Comparison of ENCODE assay signal across 16 cellular contexts in genomic region chr9:72800326-72800994, GRCh38.
DNase-seq lines count a peak whose midpoint lies in the region; ATAC-seq, FAIRE-seq and TF ChIP-seq lines count a peak whose summit lies in the region.
"Had no signal": no experiment of that assay in that cellular context is flagged by ENCODE, and none has a peak within 500 bp of the region (broad histone marks: within the 10 kb centered on the region; RNA-seq: fewer than 3 reads in every experiment).

No MANE protein-coding gene starts in this region.

- no peak overlapping the region for H2AFZ ChIP-seq in astrocyte (ENCODE audit: low read depth, low read length)

- H3K27me3 Mint-ChIP-seq in astrocyte (ENCODE audit: low read depth, unreplicated experiment), result no peaks in the 10 kb centered on the region

- peaks cover 10% of the 10 kb centered on the region for H3K4me1 Mint-ChIP-seq in astrocyte (ENCODE audit: low read depth, unreplicated experiment)
- H3K4me1 Mint-ChIP-seq: CD14-positive monocyte; CD4-positive, alpha-beta memory T cell had no signal

- H3K4me3 ChIP-seq in astrocyte (ENCODE audit: insufficient read depth, low read depth, low read length) (no peak overlapping the region), mesendoderm (ENCODE audit: low read length) (no peak overlapping the region), retinal pigment epithelial cell (ENCODE audit: low read length) (no peak overlapping the region), upper lobe of left lung (no peak overlapping the region)
- H3K4me3 ChIP-seq: BLaER1, GM12878 had no signal

- no peaks in the 10 kb centered on the region for H4K20me1 ChIP-seq in astrocyte (ENCODE audit: insufficient read depth, low read length)
- H4K20me1 ChIP-seq: BLaER1 had no signal

- H2BK120ac ChIP-seq in mesendoderm (ENCODE audit: low read depth, low read length), result no peak overlapping the region

- no peak overlapping the region for H3K4ac ChIP-seq in mesendoderm (ENCODE audit: low read depth, low read length)

- H4K8ac ChIP-seq in mesendoderm (ENCODE audit: low read depth, low read length), result no peak overlapping the region

- H3K4me1 ChIP-seq in astrocyte (ENCODE audit: insufficient read depth, low read length), result no peaks in the 10 kb centered on the region
- no peaks in the 10 kb centered on the region for H3K4me1 ChIP-seq in mesendoderm (ENCODE audit: control insufficient read depth, low read depth, low read length)
- H3K4me1 ChIP-seq in upper lobe of left lung, result no peaks in the 10 kb centered on the region
- H3K4me1 ChIP-seq: BLaER1 had no signal

- TF ChIP-seq EP300 in upper lobe of left lung (IDR thresholded peaks at IDR 0.05), result no peak

- no peak overlapping the region for H3K4me3 Mint-ChIP-seq in astrocyte (ENCODE audit: unreplicated experiment)
- H3K4me3 Mint-ChIP-seq: CD14-positive monocyte; CD4-positive, alpha-beta memory T cell had no signal

- H2BK5ac ChIP-seq in mesendoderm (ENCODE audit: low read length), result no peak overlapping the region

- H3K27ac Mint-ChIP-seq in astrocyte (ENCODE audit: unreplicated experiment), result no peak overlapping the region
- H3K27ac Mint-ChIP-seq: CD14-positive monocyte; CD4-positive, alpha-beta memory T cell had no signal

- no peak overlapping the region for H3K9ac ChIP-seq in astrocyte (ENCODE audit: low read length)
- no peak overlapping the region for H3K9ac ChIP-seq in mesendoderm (ENCODE audit: low read length)
- H3K9ac ChIP-seq: BLaER1 had no signal

- DNase-seq in ELF-1 (ENCODE audit: low read depth, low spot score) (peak; percentile 6), astrocyte (ENCODE audit: low read depth) (peak; percentile 30), mesendoderm (peak; percentile 20), retinal pigment epithelial cell (ENCODE audit: low read depth) (peak; percentile 62), RKO (ENCODE audit: low spot score) (no peak), D721Med (ENCODE audit: insufficient read length, low spot score) (no peak), upper lobe of left lung (no peak)
- DNase-seq: 8988T; CD4-positive, alpha-beta memory T cell; DMS79 treated with DMSO at 0.1 percent for 48 hours; HCEC 1CT had no signal

- no peak overlapping the region for H3K23ac ChIP-seq in mesendoderm (ENCODE audit: low read length)

- H3K36me3 ChIP-seq in astrocyte (ENCODE audit: insufficient read depth, low read length) (no peaks in the 10 kb centered on the region), mesendoderm (ENCODE audit: control insufficient read depth, insufficient read depth, low read length) (no peaks in the 10 kb centered on the region), upper lobe of left lung (no peaks in the 10 kb centered on the region)
- H3K36me3 ChIP-seq: BLaER1 had no signal

- H3K27ac ChIP-seq in astrocyte (ENCODE audit: low read depth, low read length) (no peak overlapping the region), mesendoderm (ENCODE audit: low read depth, low read length) (no peak overlapping the region), upper lobe of left lung (no peak overlapping the region)
- H3K27ac ChIP-seq: BLaER1, HL-60 had no signal

- H3K79me1 ChIP-seq in mesendoderm (ENCODE audit: low read length), result no peaks in the 10 kb centered on the region

- H2AK5ac ChIP-seq in mesendoderm (ENCODE audit: low read length), result no peak overlapping the region

- no peak overlapping the region for H3K4me2 ChIP-seq in astrocyte (ENCODE audit: low read length)
- H3K4me2 ChIP-seq in mesendoderm (ENCODE audit: low read length), result no peak overlapping the region
- H3K4me2 ChIP-seq: BLaER1 had no signal

- H3K79me2 ChIP-seq in astrocyte (ENCODE audit: insufficient read depth, low read length) (no peaks in the 10 kb centered on the region), mesendoderm (ENCODE audit: control insufficient read depth, insufficient read depth, low read length) (no peaks in the 10 kb centered on the region)

- H3K27me3 ChIP-seq in astrocyte (ENCODE audit: insufficient read depth, low read length) (no peaks in the 10 kb centered on the region), mesendoderm (ENCODE audit: insufficient read depth, low read length, poor library complexity) (no peaks in the 10 kb centered on the region), upper lobe of left lung (no peaks in the 10 kb centered on the region)
- H3K27me3 ChIP-seq: BLaER1 had no signal

- FAIRE-seq in astrocyte (lab: Jason Lieb, UNC), result no peak
- no peak for FAIRE-seq in D721Med (lab: Jason Lieb, UNC)
- FAIRE-seq: GM12878, H1 had no signal

- peaks cover 8% of the 10 kb centered on the region for H3K9me3 Mint-ChIP-seq in astrocyte (ENCODE audit: unreplicated experiment)

- ATAC-seq in upper lobe of left lung (ENCODE audit: low FRiP score in 2 of 2), result no peak
- ATAC-seq: GM12878 had no signal

- H3K9me3 ChIP-seq in astrocyte (ENCODE audit: insufficient read depth, low read depth, low read length) (no peaks in the 10 kb centered on the region), upper lobe of left lung (peaks cover 0 to 5% (median 2%) of the 10 kb centered on the region in 4 donors)

- H4K5ac ChIP-seq in mesendoderm (ENCODE audit: low read length), result no peak overlapping the region

- no peak for TF ChIP-seq CTCF in astrocyte (IDR thresholded peaks at IDR 0.05; ENCODE audit: insufficient read depth, low read depth, low read length)
- TF ChIP-seq CTCF in retinal pigment epithelial cell (conservative IDR thresholded peaks at IDR 0.05; ENCODE audit: low read depth, low read length), result no peak
- no peak for TF ChIP-seq CTCF in D721Med (IDR thresholded peaks at IDR 0.05; ENCODE audit: insufficient read depth, missing control alignments)
- TF ChIP-seq CTCF in upper lobe of left lung (IDR thresholded peaks at IDR 0.05), result no peak

- H2BK15ac ChIP-seq in mesendoderm (replicated peaks; ENCODE audit: low read depth), result no peak overlapping the region

- TF ChIP-seq POLR2A in upper lobe of left lung (IDR thresholded peaks at IDR 0.05), result no peak

- no CpG with 5 or more reads among the region's 5 CpGs for WGBS in mesendoderm (ENCODE audit: extremely low coverage, insufficient coverage, low lambda C conversion rate)
- 73 to 83% methylated on average over 5 of the region's 5 CpGs for WGBS in upper lobe of left lung, 2 donors

- H3K18ac ChIP-seq in mesendoderm (ENCODE audit: low read length), result no peak overlapping the region

- H3K56ac ChIP-seq in mesendoderm (ENCODE audit: low read length), result no peak overlapping the region

- H3K36me3 Mint-ChIP-seq in astrocyte (ENCODE audit: low read depth, unreplicated experiment), result no peaks in the 10 kb centered on the region
- H3K36me3 Mint-ChIP-seq: CD14-positive monocyte; CD4-positive, alpha-beta memory T cell had no signal

Comparison
In these comparisons a context has a peak if more than half of its experiments do, and no peak if none do; other contexts are left out.
1. DNase-seq: peak in ELF-1 (single experiment), astrocyte (single experiment), mesendoderm (single experiment) and retinal pigment epithelial cell (single experiment); none in RKO (single experiment), D721Med (single experiment) and upper lobe of left lung (0 of 2).